Comparison of ENCODE assay signal across 7 cellular contexts in the genomic region with DNA sequence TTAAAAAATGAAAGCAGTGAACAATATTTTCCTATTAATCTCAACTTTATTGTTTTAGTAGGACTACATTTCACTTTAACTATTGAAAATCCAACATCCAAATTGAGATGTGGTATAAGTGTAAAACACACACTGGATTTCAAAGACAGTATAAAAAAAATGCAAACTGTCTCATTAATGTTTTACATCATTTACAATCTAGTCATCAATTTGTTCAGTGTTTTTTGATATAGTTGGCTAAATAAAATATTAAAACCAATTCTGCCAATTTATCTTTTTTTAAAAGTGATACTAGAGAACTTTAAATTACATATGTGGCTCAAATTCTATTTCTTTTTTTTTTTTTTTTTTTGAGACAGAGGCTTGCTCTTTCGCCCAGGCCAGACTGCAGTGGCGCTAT.
"Had no signal": no experiment of that assay in that cellular context is flagged by ENCODE, and none has a peak within 500 bp of the region (broad histone marks: within the 10 kb centered on the region; RNA-seq: fewer than 3 reads in every experiment).

No MANE protein-coding gene starts in this region.

- H3K36me3 ChIP-seq: HAP-1 had no signal

- H3K9ac ChIP-seq: GM23248 had no signal

- H3K27ac ChIP-seq: GM23248, HL-60 had no signal

- DNase-seq: GM23248, GOT3, H7, KG1 had no signal

- H2AFZ ChIP-seq: GM23248 had no signal

- H3K4me3 ChIP-seq: GM23248, HAP-1 had no signal

- H3K9me3 ChIP-seq: HAP-1 had no signal

- ATAC-seq: HCT116 had no signal
